ENCODE assay signal across 1 cellular context in the genomic region with DNA sequence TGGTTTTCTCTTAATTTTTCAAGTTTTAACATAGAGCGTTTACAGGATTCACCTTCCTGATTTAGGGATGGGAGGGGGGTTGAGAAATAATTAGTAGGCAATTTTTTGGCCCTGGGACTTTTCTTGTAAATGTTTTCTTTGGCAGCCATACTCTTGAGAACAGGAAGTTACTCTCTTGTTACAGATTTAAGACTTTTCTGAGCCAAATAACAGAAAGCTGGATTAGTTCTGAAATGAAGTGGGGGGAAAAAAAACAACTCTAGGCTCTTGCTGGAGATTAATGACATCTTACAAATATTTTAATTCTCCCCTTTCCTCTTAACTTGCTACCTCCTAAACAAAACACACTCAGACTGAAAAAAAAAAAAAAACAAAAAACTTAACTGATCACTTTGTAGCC.
A peak's percentile ranks its signal among the peaks of the same experiment; 100 is the strongest.
TF ChIP-seq lines count a peak whose summit lies in the region.

No MANE protein-coding gene starts in this region.

TF ChIP-seq in HEK293, 187 proteins besides CTCF, POLR2A, EP300 and RAD21 (continued from another document):
- TF ChIP-seq, protein P1, sequence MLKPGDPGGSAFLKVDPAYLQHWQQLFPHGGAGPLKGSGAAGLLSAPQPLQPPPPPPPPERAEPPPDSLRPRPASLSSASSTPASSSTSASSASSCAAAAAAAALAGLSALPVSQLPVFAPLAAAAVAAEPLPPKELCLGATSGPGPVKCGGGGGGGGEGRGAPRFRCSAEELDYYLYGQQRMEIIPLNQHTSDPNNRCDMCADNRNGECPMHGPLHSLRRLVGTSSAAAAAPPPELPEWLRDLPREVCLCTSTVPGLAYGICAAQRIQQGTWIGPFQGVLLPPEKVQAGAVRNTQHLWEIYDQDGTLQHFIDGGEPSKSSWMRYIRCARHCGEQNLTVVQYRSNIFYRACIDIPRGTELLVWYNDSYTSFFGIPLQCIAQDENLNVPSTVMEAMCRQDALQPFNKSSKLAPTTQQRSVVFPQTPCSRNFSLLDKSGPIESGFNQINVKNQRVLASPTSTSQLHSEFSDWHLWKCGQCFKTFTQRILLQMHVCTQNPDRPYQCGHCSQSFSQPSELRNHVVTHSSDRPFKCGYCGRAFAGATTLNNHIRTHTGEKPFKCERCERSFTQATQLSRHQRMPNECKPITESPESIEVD (tag by site-specific recombination; IDR thresholded peaks at IDR 0.05) = peak; percentile 71
- TF ChIP-seq FEZF1 (tag by site-specific recombination; IDR thresholded peaks at IDR 0.05) = peak; percentile 31; the same call in 1 of the 2 replicates
